Comparison of ENCODE assay signal across 8 cellular contexts in the genomic region with DNA sequence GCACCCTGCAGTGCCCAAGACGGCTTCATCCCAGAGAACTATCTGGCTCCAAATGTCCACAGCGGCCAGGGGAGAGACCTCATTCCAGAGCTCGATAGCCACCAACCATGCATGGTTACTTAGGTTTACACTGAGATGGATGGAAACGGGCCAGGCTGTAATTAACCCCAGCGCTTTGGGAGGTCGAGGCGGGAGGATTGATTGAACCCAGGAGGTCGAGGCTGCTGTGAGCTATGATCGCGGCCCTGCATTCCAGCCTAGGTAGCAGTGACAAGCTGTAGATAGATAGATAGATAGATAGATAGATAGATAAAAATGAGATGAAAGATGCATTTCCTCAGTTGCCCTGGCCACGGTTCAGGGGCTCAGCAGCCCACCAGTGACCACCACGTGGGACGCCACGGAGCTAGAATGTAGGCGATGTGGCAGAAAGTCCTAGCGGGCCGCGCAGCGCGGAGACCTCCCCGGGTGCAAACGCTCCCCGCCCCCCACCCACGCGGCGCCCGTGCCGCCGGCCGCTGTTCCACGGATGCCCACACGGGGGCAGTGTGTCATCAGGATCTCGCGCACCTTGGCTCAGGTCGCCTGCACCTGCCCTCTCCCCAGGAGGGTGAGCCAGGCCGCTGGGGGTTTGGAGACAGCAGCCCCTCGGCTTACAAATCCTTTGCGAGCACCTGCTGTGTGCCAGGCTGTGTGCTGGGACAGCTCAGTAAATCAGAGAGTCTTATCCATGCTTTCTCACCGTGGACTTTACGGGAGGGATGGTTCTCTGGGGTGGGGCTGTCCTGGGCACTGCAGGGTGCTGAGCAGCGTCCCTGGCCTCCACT. TPM values are rescaled to one million over a fixed set of nuclear protein-coding genes. Genes with fewer than 3 reads are reported as not detected.
A peak's percentile ranks its signal among the peaks of the same experiment; 100 is the strongest.
DNase-seq lines count a peak whose midpoint lies in the region; ATAC-seq, FAIRE-seq and TF ChIP-seq lines count a peak whose summit lies in the region.

No MANE protein-coding gene starts in this region.

- POLR2A ChIA-PET in GM12878 (lab: Charles Lee), result interaction anchor here (1.5 kb wide), 1 partner anchor 90 kb away, joined by 3 read pairs; no protein-coding TSS in a partner anchor

- no peak overlapping the region for H2AFZ ChIP-seq in GM12878 (ENCODE audit: control insufficient read depth, low read depth, low read length)

- FAIRE-seq in GM12878 (lab: Jason Lieb, UNC), result no peak

- no peaks in the 10 kb centered on the region for H4K20me1 ChIP-seq in GM12878 (ENCODE audit: control insufficient read depth, insufficient read depth)

- peaks cover 5% of the 10 kb centered on the region for H3K4me1 Mint-ChIP-seq in T-helper 2 cell treated with Interferon-gamma antibody and Interleukin-4, amounts not matched to agents 5 μg/mL and 100 μg/mL, for 36 hours (ENCODE audit: low read depth)

- H3K4me3 Mint-ChIP-seq in T-helper 2 cell treated with Interferon-gamma antibody and Interleukin-4, amounts not matched to agents 5 μg/mL and 100 μg/mL, for 36 hours, result no peak overlapping the region

- WGBS in GM12878 (ENCODE audit: insufficient coverage, insufficient replicate concordance, low lambda C conversion rate, missing lambda C conversion rate), result 13% methylated on average over 41 of the region's 41 CpGs

- no peak overlapping the region for H3K27ac Mint-ChIP-seq in T-helper 2 cell treated with Interferon-gamma antibody and Interleukin-4, amounts not matched to agents 5 μg/mL and 100 μg/mL, for 36 hours

- H3K9me3 ChIP-seq in GM12878 (replicated peaks; ENCODE audit: control insufficient read depth, insufficient read depth, low read length), result no peaks in the 10 kb centered on the region

- intact Hi-C loops in GM12878 (cut with micrococcal nuclease; ENCODE audit: unreplicated experiment), result loop anchor here (1.0 to 10.0 kb wide), 2 partner anchors 49 to 87 kb away; no protein-coding TSS in a partner anchor

- SMC1A ChIA-PET in GM12878 (lab: Charles Lee; ENCODE audit: uncharacterized antibody, unreplicated experiment), result interaction anchor here (0.7 to 2.0 kb wide), 13 partner anchors 11 to 428 kb away, joined by 3 to 10 read pairs (median 3); no protein-coding TSS in a partner anchor

- TF ChIP-seq POLR2A in GM12878 (IDR thresholded peaks at IDR 0.05; ENCODE audit: low read depth, low read length), result no peak

- RAD21 ChIA-PET in GM12878 (lab: Charles Lee; ENCODE audit: unreplicated experiment), result interaction anchor here (0.6 to 1.5 kb wide), 6 partner anchors 13 to 211 kb away, joined by 3 to 7 read pairs (median 3); no protein-coding TSS in a partner anchor

- DNase-seq in COLO668 (lab: John Stamatoyannopoulos, UW; ENCODE audit: unreplicated experiment) (peak; percentile 74), HuH-7 (ENCODE audit: low spot score) (peak; percentile 71), GM12878 (ENCODE audit: low read depth, low spot score) (no peak), kidney epithelial cell (ENCODE audit: low read depth) (no peak), DMS114 treated with DMSO at 0.1 percent for 48 hours (lab: John Stamatoyannopoulos, UW; ENCODE audit: unreplicated experiment) (no peak), A172 (ENCODE audit: low spot score) (no peak)
- peak; percentile 49 for DNase-seq in T-helper 2 cell treated with Interferon-gamma antibody and Interleukin-4, amounts not matched to agents 5 μg/mL and 100 μg/mL, for 36 hours (ENCODE audit: low spot score)
- DNase-seq in stimulated activated CD4-positive, alpha-beta T cell treated with anti-CD3 and anti-CD28 coated beads, Interleukin-4, amount 100 ng/mL, for 48 hours (ENCODE audit: low read depth in 2 of 2), result peak; percentile 64 to 81

- no peak overlapping the region for H3K4me3 ChIP-seq in GM12878
- no peak overlapping the region for H3K4me3 ChIP-seq in kidney epithelial cell (ENCODE audit: low read depth, low read length)

- peak; percentile 93 for ATAC-seq in GM12878

- in situ Hi-C loops in GM12878 (cut with MboI), result loop anchor here (5.0 kb wide), 1 partner anchor 86 kb away; no protein-coding TSS in a partner anchor

- no peaks in the 10 kb centered on the region for H3K9me3 Mint-ChIP-seq in T-helper 2 cell treated with Interferon-gamma antibody and Interleukin-4, amounts not matched to agents 5 μg/mL and 100 μg/mL, for 36 hours

- TF ChIP-seq EP300 in GM12878 (IDR thresholded peaks at IDR 0.05; ENCODE audit: borderline replicate concordance in 1 of 2, control insufficient read depth in 1 of 2, low read depth in 2 of 2, low read length in 2 of 2), result no peak

- TF ChIP-seq RAD21 in GM12878 (IDR thresholded peaks at IDR 0.05; ENCODE audit: insufficient read depth, low read depth, low read length), result peak; percentile 88

- H3K4me1 ChIP-seq in GM12878 (ENCODE audit: control insufficient read depth, insufficient read depth, low read length), result no peaks in the 10 kb centered on the region

- no peak overlapping the region for H3K9ac ChIP-seq in GM12878 (ENCODE audit: control insufficient read depth, insufficient read depth, low read length)

- TF ChIP-seq CTCF in GM12878 (IDR thresholded peaks at IDR 0.05 in 2 of 3, conservative IDR thresholded peaks at IDR 0.05 in 1 of 3; ENCODE audit: control insufficient read depth in 2 of 3, extremely low read depth in 1 of 3, insufficient read depth in 1 of 3, low read depth in 3 of 3, low read length in 3 of 3) (peak; percentile 81 to 97 (median 92)), kidney epithelial cell (IDR thresholded peaks at IDR 0.05; ENCODE audit: insufficient read depth, low read length, poor library complexity, severe bottlenecking) (peak; percentile 79)

- no peaks in the 10 kb centered on the region for H3K27me3 ChIP-seq in GM12878 (replicated peaks in 1 of 2; ENCODE audit: control insufficient read depth in 2 of 2, insufficient read depth in 2 of 2, low read length in 1 of 2)
- no peaks in the 10 kb centered on the region for H3K27me3 ChIP-seq in kidney epithelial cell (ENCODE audit: control insufficient read depth, insufficient read depth, low read length)

- BruUV-seq in GM12878 (replicated peaks; lab: Mats Ljungman, UMichigan), result no TSS peak

- CTCF ChIA-PET in GM12878 (lab: Yijun Ruan, JAX), result interaction anchor here (0.6 to 6.5 kb wide), 27 partner anchors 8 to 376 kb away, joined by 3 to 73 read pairs (median 4); no protein-coding TSS in a partner anchor

- H3K79me2 ChIP-seq in GM12878 (ENCODE audit: control insufficient read depth, insufficient read depth, low read length), result no peaks in the 10 kb centered on the region

- H3K36me3 ChIP-seq in GM12878 (ENCODE audit: control insufficient read depth in 2 of 2, insufficient read depth in 2 of 2, low read length in 1 of 2) (no peaks in the 10 kb centered on the region), kidney epithelial cell (ENCODE audit: control insufficient read depth, insufficient read depth, low read length) (no peaks in the 10 kb centered on the region)

- H3K4me2 ChIP-seq in GM12878 (ENCODE audit: control insufficient read depth, insufficient read depth), result peak overlapping the region; percentile 15; the same call in 1 of the 2 replicates

- no peak overlapping the region for H3K27ac ChIP-seq in GM12878 (ENCODE audit: control insufficient read depth, insufficient read depth)

- no peaks in the 10 kb centered on the region for H3K36me3 Mint-ChIP-seq in T-helper 2 cell treated with Interferon-gamma antibody and Interleukin-4, amounts not matched to agents 5 μg/mL and 100 μg/mL, for 36 hours (ENCODE audit: low read depth)

- peaks cover 5% of the 10 kb centered on the region for H3K27me3 Mint-ChIP-seq in T-helper 2 cell treated with Interferon-gamma antibody and Interleukin-4, amounts not matched to agents 5 μg/mL and 100 μg/mL, for 36 hours (ENCODE audit: low read depth)

RNA-seq across cellular contexts. Expression of a gene that starts 13.5 kb away (rescaled TPM):
- total RNA-seq in GM12878 (2013; cell fraction: nucleolus; rRNA removed), result 52.7 and 76.7 TPM in 2 replicates
- total RNA-seq in GM12878 (2014; rRNA removed) (282 and 299 TPM in 2 replicates), GM12878 (2014; rRNA removed; fragmentation: Illumina TruSeq; extraction: Trizol) (144 and 153 TPM in 2 replicates), GM12878 (2021) (354 and 373 TPM in 2 replicates), kidney epithelial cell (340 and 353 TPM in 2 replicates)
- polyA plus RNA-seq in GM12878 (2011; ENCODE audit: low read depth), result 246 TPM
- polyA plus RNA-seq in GM12878 (2011; rRNA removed) (272 and 329 TPM in 2 replicates), GM12878 (2014; fragmentation: Illumina TruSeq; extraction: Trizol) (52.9 and 154 TPM in 2 replicates), GM12878 (2014; fragmentation: Nextera tagmentation; extraction: Ambion mirVana) (10 to 100 TPM in 1 of 2 experiments, 1 to 10 TPM in 1; 2.5 to 13.0 TPM), GM12878 (2014; rRNA removed) (359 and 398 TPM in 2 replicates), GM12878 (2016; fragmentation: Nextera tagmentation; extraction: Ambion mirVana) (100 to 1,000 TPM in 1 of 2 experiments, 10 to 100 TPM in 1; 64.4 to 130 TPM)
- polyA plus RNA-seq in GM12878 (2011; cell fraction: cytosol; rRNA removed), result 397 and 591 TPM in 2 replicates
- polyA plus RNA-seq in GM12878 (2011; cell fraction: nucleus; rRNA removed), result 669 and 746 TPM in 2 replicates
- 274 and 326 TPM in 2 replicates for polyA plus RNA-seq in GM12878 (2012)
- polyA minus RNA-seq in GM12878 (2011; rRNA and poly(A)+ RNA removed), result 386 and 390 TPM in 2 replicates
- polyA minus RNA-seq in GM12878 (2011; cell fraction: cytosol; rRNA and poly(A)+ RNA removed), result 245 and 292 TPM in 2 replicates
- 57.5 and 83.1 TPM in 2 replicates for polyA minus RNA-seq in GM12878 (2011; cell fraction: nucleus; rRNA and poly(A)+ RNA removed)
- 521 and 529 TPM in 2 replicates for total RNA-seq in A172 (2014; rRNA removed; shearing (Covaris generic))

RNA-seq across cellular contexts. Expression of a gene that starts 18.3 kb away (rescaled TPM):
- total RNA-seq in GM12878 (2013; cell fraction: nucleolus; rRNA removed), result 5.3 and 6.9 TPM in 2 replicates
- total RNA-seq in GM12878 (2014; rRNA removed) (5.0 and 6.8 TPM in 2 replicates), GM12878 (2014; rRNA removed; fragmentation: Illumina TruSeq; extraction: Trizol) (3.0 and 4.7 TPM in 2 replicates), GM12878 (2021) (9.7 and 10.6 TPM in 2 replicates), kidney epithelial cell (59.4 and 78.2 TPM in 2 replicates)
- 3.1 TPM for polyA plus RNA-seq in GM12878 (2011; ENCODE audit: low read depth)
- polyA plus RNA-seq in GM12878 (2011; rRNA removed) (1.1 and 1.6 TPM in 2 replicates), GM12878 (2014; fragmentation: Illumina TruSeq; extraction: Trizol) (7.5 and 7.9 TPM in 2 replicates), GM12878 (2014; fragmentation: Nextera tagmentation; extraction: Ambion mirVana) (under 1 TPM; 0.07 to 0.21 TPM), GM12878 (2014; rRNA removed) (5.5 and 6.4 TPM in 2 replicates), GM12878 (2016; fragmentation: Nextera tagmentation; extraction: Ambion mirVana) (1 to 10 TPM; 1.9 to 2.2 TPM)
- 3.6 and 4.8 TPM in 2 replicates for polyA plus RNA-seq in GM12878 (2011; cell fraction: cytosol; rRNA removed)
- 6.0 and 6.4 TPM in 2 replicates for polyA plus RNA-seq in GM12878 (2011; cell fraction: nucleus; rRNA removed)
- polyA plus RNA-seq in GM12878 (2012), result 5.0 and 5.7 TPM in 2 replicates
- polyA minus RNA-seq in GM12878 (2011; rRNA and poly(A)+ RNA removed), result 5.2 and 7.8 TPM in 2 replicates
- polyA minus RNA-seq in GM12878 (2011; cell fraction: cytosol; rRNA and poly(A)+ RNA removed), result 1.6 and 2.8 TPM in 2 replicates
- 0.60 and 2.1 TPM in 2 replicates for polyA minus RNA-seq in GM12878 (2011; cell fraction: nucleus; rRNA and poly(A)+ RNA removed)
- total RNA-seq in A172 (2014; rRNA removed; shearing (Covaris generic)), result 97.7 and 98.4 TPM in 2 replicates

RNA-seq across cellular contexts. Expression of a gene that starts 46.7 kb away (rescaled TPM):
- 0.83 and 1.6 TPM in 2 replicates for total RNA-seq in GM12878 (2013; cell fraction: nucleolus; rRNA removed)
- total RNA-seq in GM12878 (2014; rRNA removed) (not detected in 2 replicates), GM12878 (2014; rRNA removed; fragmentation: Illumina TruSeq; extraction: Trizol) (not detected in 2 replicates), GM12878 (2021) (0.21 and 1.1 TPM in 2 replicates), kidney epithelial cell (9.4 and 23.3 TPM in 2 replicates)
- 0.52 TPM for polyA plus RNA-seq in GM12878 (2011; ENCODE audit: low read depth)
- polyA plus RNA-seq in GM12878 (2011; rRNA removed) (not detected in 2 replicates), GM12878 (2014; fragmentation: Illumina TruSeq; extraction: Trizol) (0.21 TPM in 1 of 2 replicates, not detected in the other), GM12878 (2014; fragmentation: Nextera tagmentation; extraction: Ambion mirVana) (under 1 TPM in 1 of 2 experiments, not detected in 1; 0.09 TPM), GM12878 (2014; rRNA removed) (0.05 and 0.48 TPM in 2 replicates), GM12878 (2016; fragmentation: Nextera tagmentation; extraction: Ambion mirVana) (under 1 TPM in 1 of 2 experiments, not detected in 1; 0.11 TPM)
- 0.13 and 0.19 TPM in 2 replicates for polyA plus RNA-seq in GM12878 (2011; cell fraction: cytosol; rRNA removed)
- polyA plus RNA-seq in GM12878 (2011; cell fraction: nucleus; rRNA removed), result 0.39 and 1.2 TPM in 2 replicates
- polyA plus RNA-seq in GM12878 (2012), result 0.27 and 0.43 TPM in 2 replicates
- polyA minus RNA-seq in GM12878 (2011; rRNA and poly(A)+ RNA removed), result 0.29 TPM in 1 of 2 replicates, not detected in the other
- not detected in 2 replicates for polyA minus RNA-seq in GM12878 (2011; cell fraction: cytosol; rRNA and poly(A)+ RNA removed)
- 0.19 and 0.24 TPM in 2 replicates for polyA minus RNA-seq in GM12878 (2011; cell fraction: nucleus; rRNA and poly(A)+ RNA removed)
- 2.3 and 2.4 TPM in 2 replicates for total RNA-seq in A172 (2014; rRNA removed; shearing (Covaris generic))

Comparison
In these comparisons a context has a peak if more than half of its experiments do, and no peak if none do; other contexts are left out.
1. DNase-seq: peak in COLO668 (single experiment), HuH-7 (single experiment), T-helper 2 cell treated with Interferon-gamma antibody and Interleukin-4, amounts not matched to agents 5 μg/mL and 100 μg/mL, for 36 hours (single experiment) and stimulated activated CD4-positive, alpha-beta T cell treated with anti-CD3 and anti-CD28 coated beads, Interleukin-4, amount 100 ng/mL, for 48 hours (2 of 2); none in GM12878 (single experiment), kidney epithelial cell (single experiment), DMS114 treated with DMSO at 0.1 percent for 48 hours (single experiment) and A172 (single experiment).